ENCODE assay signal across 16 cellular contexts in genomic region chr9:71756753-71757152, GRCh38. TPM values are rescaled to one million over a fixed set of nuclear protein-coding genes. Genes with fewer than 3 reads are reported as not detected.
DNase-seq lines count a peak whose midpoint lies in the region; ATAC-seq and TF ChIP-seq lines count a peak whose summit lies in the region.
"Had no signal": no experiment of that assay in that cellular context is flagged by ENCODE, and none has a peak within 500 bp of the region (broad histone marks: within the 10 kb centered on the region; RNA-seq: fewer than 3 reads in every experiment).

No MANE protein-coding gene starts in this region.

- H3K27ac ChIP-seq in CD4-positive, CD25-positive, alpha-beta regulatory T cell (ENCODE audit: insufficient read depth, low read length, poor library complexity, severe bottlenecking): no peak overlapping the region
- peak overlapping the region; percentile 89 for H3K27ac ChIP-seq in HUES48 (ENCODE audit: low read depth, low read length)
- H3K27ac ChIP-seq: thyroid gland had no signal

- peak overlapping the region; percentile 45 for H3K4me3 ChIP-seq in CD4-positive, CD25-positive, alpha-beta regulatory T cell (ENCODE audit: low read depth, low read length)
- peak overlapping the region; percentile 42 for H3K4me3 ChIP-seq in HUES48 (ENCODE audit: low read depth, low read length)
- H3K4me3 ChIP-seq: thyroid gland had no signal

- H3K9me3 ChIP-seq in CD4-positive, CD25-positive, alpha-beta regulatory T cell (ENCODE audit: control insufficient read depth in 2 of 2, low read length in 2 of 2): no peaks in the 10 kb centered on the region
- H3K9me3 ChIP-seq in HUES48 (ENCODE audit: control insufficient read depth, insufficient read depth, low read length): no peaks in the 10 kb centered on the region
- H3K9me3 ChIP-seq: thyroid gland had no signal

- no peaks in the 10 kb centered on the region for H3K27me3 Mint-ChIP-seq in CD4-positive, CD25-positive, alpha-beta regulatory T cell
- peaks cover 6% of the 10 kb centered on the region for H3K27me3 Mint-ChIP-seq in glutamatergic neuron (ENCODE audit: unreplicated experiment)
- H3K27me3 Mint-ChIP-seq in natural killer cell treated with Interleukin-12 subunit alpha and Interleukin-12 subunit beta and Interleukin-15 and Interleukin-18, amount 100 ng/mL, for 72 hours: no peaks in the 10 kb centered on the region

- DNase-seq in CD4-positive, CD25-positive, alpha-beta regulatory T cell: no peak
- DNase-seq in glutamatergic neuron: no peak
- DNase-seq in natural killer cell treated with Interleukin-12 subunit alpha and Interleukin-12 subunit beta and Interleukin-15 and Interleukin-18, amount 100 ng/mL, for 72 hours (ENCODE audit: low spot score): no peak
- no peak for DNase-seq in NCI-H526 (lab: John Stamatoyannopoulos, UW)
- DNase-seq in activated CD4-positive, alpha-beta T cell treated with anti-CD3 and anti-CD28 coated beads, Interleukin-2, amount 50 U/mL, for 4 hours: no peak
- DNase-seq in hippocampal formation (lab: John Stamatoyannopoulos, UW): no peak
- DNase-seq: activated CD4-positive, alpha-beta T cell treated with anti-CD3 and anti-CD28 coated beads for 4 hours; activated T-cell treated with anti-CD3 and anti-CD28 coated beads, Interleukin-2, amount 50 U/mL, for 1 hour; amygdala; MM.1S; NK-92 treated with Interleukin-12 subunit alpha and Interleukin-12 subunit beta, amount 100 ng/mL, for 24 hours; Right ventricle myocardium superior; thyroid gland had no signal

- H3K4me3 Mint-ChIP-seq in CD4-positive, CD25-positive, alpha-beta regulatory T cell: peak overlapping the region; percentile 33 to 76 (median 46)
- peak overlapping the region; percentile 78 for H3K4me3 Mint-ChIP-seq in glutamatergic neuron (ENCODE audit: unreplicated experiment)
- H3K4me3 Mint-ChIP-seq in natural killer cell treated with Interleukin-12 subunit alpha and Interleukin-12 subunit beta and Interleukin-15 and Interleukin-18, amount 100 ng/mL, for 72 hours: no peak overlapping the region
- H3K4me3 Mint-ChIP-seq: T-helper 2 cell treated with Interferon-gamma antibody and Interleukin-4, amounts not matched to agents 5 μg/mL and 100 μg/mL, for 36 hours had no signal

- no peak for ATAC-seq in CD4-positive, CD25-positive, alpha-beta regulatory T cell (ENCODE audit: low read depth in 2 of 2)
- ATAC-seq in natural killer cell treated with Interleukin-12 subunit alpha and Interleukin-12 subunit beta and Interleukin-15 and Interleukin-18, amount 100 ng/mL, for 72 hours: no peak
- no peak for ATAC-seq in HG02973 (IDR thresholded peaks at IDR 0.05; ENCODE audit: unreplicated experiment)

- H3K36me3 Mint-ChIP-seq in CD4-positive, CD25-positive, alpha-beta regulatory T cell: peaks cover 12% of the 10 kb centered on the region
- H3K36me3 Mint-ChIP-seq in glutamatergic neuron (ENCODE audit: unreplicated experiment): no peaks in the 10 kb centered on the region
- H3K36me3 Mint-ChIP-seq in natural killer cell treated with Interleukin-12 subunit alpha and Interleukin-12 subunit beta and Interleukin-15 and Interleukin-18, amount 100 ng/mL, for 72 hours: no peaks in the 10 kb centered on the region

- no peaks in the 10 kb centered on the region for H3K36me3 ChIP-seq in CD4-positive, CD25-positive, alpha-beta regulatory T cell (ENCODE audit: control insufficient read depth, insufficient read depth, low read length)
- H3K36me3 ChIP-seq in HUES48 (ENCODE audit: control insufficient read depth, insufficient read depth, low read length): no peaks in the 10 kb centered on the region
- H3K36me3 ChIP-seq: thyroid gland had no signal

- peaks cover 46 to 90% (median 73%) of the 10 kb centered on the region in 4 donors for H3K4me1 Mint-ChIP-seq in CD4-positive, CD25-positive, alpha-beta regulatory T cell
- peaks cover 66% of the 10 kb centered on the region for H3K4me1 Mint-ChIP-seq in glutamatergic neuron (ENCODE audit: low read depth, unreplicated experiment)
- H3K4me1 Mint-ChIP-seq in natural killer cell treated with Interleukin-12 subunit alpha and Interleukin-12 subunit beta and Interleukin-15 and Interleukin-18, amount 100 ng/mL, for 72 hours (ENCODE audit: low read depth in 2 of 2): peaks cover 46 to 62% of the 10 kb centered on the region in 2 donors

- no peaks in the 10 kb centered on the region for H3K27me3 ChIP-seq in CD4-positive, CD25-positive, alpha-beta regulatory T cell (ENCODE audit: control insufficient read depth, insufficient read depth, low read length)
- no peaks in the 10 kb centered on the region for H3K27me3 ChIP-seq in HUES48 (ENCODE audit: control insufficient read depth, insufficient read depth, low read length)
- H3K27me3 ChIP-seq: thyroid gland had no signal

- no peak overlapping the region for H3K9ac ChIP-seq in HUES48 (ENCODE audit: low read depth, low read length)

- H3K4me1 ChIP-seq in CD4-positive, CD25-positive, alpha-beta regulatory T cell (ENCODE audit: control insufficient read depth, insufficient read depth, low read length, poor library complexity, severe bottlenecking): peaks cover 72% of the 10 kb centered on the region
- H3K4me1 ChIP-seq in HUES48 (ENCODE audit: control insufficient read depth, insufficient read depth, low read length): peaks cover 91% of the 10 kb centered on the region

- H3K27ac Mint-ChIP-seq in CD4-positive, CD25-positive, alpha-beta regulatory T cell: peak overlapping the region in 2 of 3 donors; percentile 10 to 66
- H3K27ac Mint-ChIP-seq in glutamatergic neuron (ENCODE audit: unreplicated experiment): peak overlapping the region; percentile 93
- H3K27ac Mint-ChIP-seq in natural killer cell treated with Interleukin-12 subunit alpha and Interleukin-12 subunit beta and Interleukin-15 and Interleukin-18, amount 100 ng/mL, for 72 hours: peak overlapping the region; percentile 11 to 58
- H3K27ac Mint-ChIP-seq: T-helper 2 cell treated with Interferon-gamma antibody and Interleukin-4, amounts not matched to agents 5 μg/mL and 100 μg/mL, for 36 hours had no signal

- H3K9me3 Mint-ChIP-seq in CD4-positive, CD25-positive, alpha-beta regulatory T cell: no peaks in the 10 kb centered on the region
- H3K9me3 Mint-ChIP-seq in glutamatergic neuron (ENCODE audit: unreplicated experiment): peaks cover 19% of the 10 kb centered on the region
- H3K9me3 Mint-ChIP-seq in natural killer cell treated with Interleukin-12 subunit alpha and Interleukin-12 subunit beta and Interleukin-15 and Interleukin-18, amount 100 ng/mL, for 72 hours: no peaks in the 10 kb centered on the region
- H3K9me3 Mint-ChIP-seq: T-helper 2 cell treated with Interferon-gamma antibody and Interleukin-4, amounts not matched to agents 5 μg/mL and 100 μg/mL, for 36 hours had no signal

- no peak for TF ChIP-seq CTCF in glutamatergic neuron (IDR thresholded peaks at IDR 0.05; ENCODE audit: partially characterized antibody, unreplicated experiment)

RNA-seq across cellular contexts. Expression of gene CEMIP2, which starts 11.6 kb away (rescaled TPM):
- total RNA-seq in CD4-positive, CD25-positive, alpha-beta regulatory T cell: 407 TPM
- polyA plus RNA-seq in CD4-positive, CD25-positive, alpha-beta regulatory T cell: 10 to 100 TPM; 25.8 to 29.0 (median 27.9) TPM
- total RNA-seq in glutamatergic neuron (ENCODE audit: unreplicated experiment): 122 TPM
- 10 to 100 TPM; 39.8 to 63.7 TPM for total RNA-seq in natural killer cell treated with Interleukin-12 subunit alpha and Interleukin-12 subunit beta and Interleukin-15 and Interleukin-18, amount 100 ng/mL, for 72 hours

Comparison
In these comparisons a context has a peak if more than half of its experiments do, and no peak if none do; other contexts are left out.
1. H3K27ac Mint-ChIP-seq: peak in every context shown above with its lines; median percentile 93 in glutamatergic neuron; 38 in CD4-positive, CD25-positive, alpha-beta regulatory T cell; 34 in natural killer cell treated with Interleukin-12 subunit alpha and Interleukin-12 subunit beta and Interleukin-15 and Interleukin-18, amount 100 ng/mL, for 72 hours.